ENCODE assay signal across 30 cellular contexts in genomic region chr13:33771296-33771695, GRCh38.
"Had no signal": no experiment of that assay in that cellular context is flagged by ENCODE, and none has a peak within 500 bp of the region (broad histone marks: within the 10 kb centered on the region; RNA-seq: fewer than 3 reads in every experiment).

No MANE protein-coding gene starts in this region.

- DNase-seq: activated B cell treated with CpG ODN at 0.5 μM for 24 hours; activated CD4-positive, alpha-beta T cell treated with anti-CD3 and anti-CD28 coated beads for 48 hours; activated CD4-positive, alpha-beta T cell treated with anti-CD3 and anti-CD28 coated beads, Interleukin-2, amount 50 U/mL, for 1 hour; activated CD4-positive, alpha-beta T cell treated with anti-CD3 and anti-CD28 coated beads, Interleukin-2, amount 50 U/mL, for 48 hours; activated CD8-positive, alpha-beta memory T cell treated with anti-CD3 and anti-CD28 coated beads for 24 hours; activated CD8-positive, alpha-beta T cell treated with anti-CD3 and anti-CD28 coated beads for 36 hours; activated effector memory CD4-positive, alpha-beta T cell treated with Interleukin-2 at 50 U/mL for 16 hours; activated gamma-delta T cell treated with Interleukin-2 at 50 U/mL for 16 hours; activated naive CD4-positive, alpha-beta T cell treated with anti-CD3 and anti-CD28 coated beads, Interleukin-2, amount 50 U/mL, for 16 hours; activated naive CD4-positive, alpha-beta T cell treated with Interleukin-2 at 50 U/mL for 16 hours; activated T-cell treated with anti-CD3 and anti-CD28 coated beads, Interleukin-2, amount 50 U/mL, for 4 hours; amniotic stem cell; anterior cingulate cortex; brain microvascular endothelial cell; dorsolateral prefrontal cortex; effector memory CD4-positive, alpha-beta T cell; endodermal cell; erythroblast; foreskin keratinocyte; gastrocnemius medialis; glutamatergic neuron; heart left ventricle; T1000; WERI-Rb-1 had no signal

- H3K27ac ChIP-seq: brain microvascular endothelial cell, coronary artery, dorsolateral prefrontal cortex, esophagus muscularis mucosa, foreskin keratinocyte, gastrocnemius medialis, heart left ventricle, WERI-Rb-1 had no signal

- H3K27me3 ChIP-seq: brain microvascular endothelial cell, dorsolateral prefrontal cortex, esophagus muscularis mucosa, gastrocnemius medialis, heart left ventricle had no signal

- ATAC-seq: activated CD4-positive, CD25-positive, alpha-beta regulatory T cell treated with anti-CD3 and anti-CD28 coated beads, Interleukin-2, amount 50 U/mL, for 24 hours; activated CD8-positive, alpha-beta T cell treated with anti-CD3 and anti-CD28 coated beads for 36 hours; activated T-cell treated with anti-CD3 and anti-CD28 coated beads, Interleukin-2, amount 50 U/mL, for 4 hours; activated T-helper 17 cell treated with anti-CD3 and anti-CD28 coated beads, Interleukin-2, amount 50 U/mL, for 72 hours; foreskin keratinocyte; gastrocnemius medialis; heart left ventricle had no signal

- H3K36me3 ChIP-seq: brain microvascular endothelial cell, esophagus muscularis mucosa, gastrocnemius medialis, heart left ventricle, WERI-Rb-1 had no signal

- FAIRE-seq: astrocyte, bronchial epithelial cell had no signal

- H3K4me1 ChIP-seq: foreskin keratinocyte, gastrocnemius medialis had no signal

- H3K4me3 ChIP-seq: coronary artery, dorsolateral prefrontal cortex, esophagus muscularis mucosa, gastrocnemius medialis, heart left ventricle had no signal

- H3K9me3 ChIP-seq: esophagus muscularis mucosa, gastrocnemius medialis, heart left ventricle had no signal
